24 cellular contexts compared by ENCODE assay signal in genomic region chr2:120578576-120579352, GRCh38.
"Had no signal": no experiment of that assay in that cellular context is flagged by ENCODE, and none has a peak within 500 bp of the region (broad histone marks: within the 10 kb centered on the region; RNA-seq: fewer than 3 reads in every experiment).

No MANE protein-coding gene starts in this region.

- FAIRE-seq: endothelial cell of umbilical vein had no signal

- H2AFZ ChIP-seq: hepatocyte had no signal

- H3K27ac ChIP-seq: coronary artery, esophagus muscularis mucosa, foreskin keratinocyte, gastroesophageal sphincter, heart left ventricle, hepatocyte, lower lobe of right lung, ovary, sigmoid colon, testis, tibial artery had no signal

- H3K79me2 ChIP-seq: hepatocyte had no signal

- H3K4me1 ChIP-seq: foreskin keratinocyte had no signal

- H3K4me2 ChIP-seq: hepatocyte had no signal

- H3K4me3 ChIP-seq: coronary artery, esophagus muscularis mucosa, gastroesophageal sphincter, heart left ventricle, hepatocyte, lower lobe of right lung, ovary, sigmoid colon, testis, tibial artery had no signal

- ATAC-seq: foreskin keratinocyte; gastroesophageal sphincter; heart left ventricle; left colon; left ventricle myocardium superior; lower lobe of right lung; naive thymus-derived CD8-positive, alpha-beta T cell; stimulated activated memory B cell treated with anti-CD40 and anti-IgM and Interleukin-4, amounts not matched to agents 10 μg/mL and 1 μg/mL and 100 μg/mL, for 72 hours; stimulated activated naive CD8-positive, alpha-beta T cell treated with anti-CD3 and anti-CD28 coated beads, Interleukin-15, Interleukin-2, amounts not matched to agents 100 U/mL and 50 U/mL, for 24 hours had no signal

- H3K27me3 ChIP-seq: ovary, testis had no signal

- H3K36me3 ChIP-seq: esophagus muscularis mucosa, gastroesophageal sphincter, heart left ventricle, lower lobe of right lung, ovary, sigmoid colon, tibial artery had no signal

- DNase-seq: dermis blood vessel endothelial cell; effector memory CD4-positive, alpha-beta T cell; foreskin keratinocyte; left colon; left ventricle myocardium superior; lower lobe of right lung; naive thymus-derived CD8-positive, alpha-beta T cell; nephron progenitor cell; nucleus accumbens; ovary; retina; sigmoid colon; stimulated activated CD4-positive, alpha-beta T cell treated with anti-CD3 and anti-CD28 coated beads, Interleukin-4, amount 100 ng/mL, for 4 hours; stimulated activated naive CD8-positive, alpha-beta T cell treated with anti-CD3 and anti-CD28 coated beads, Interleukin-15, Interleukin-2, amounts not matched to agents 100 U/mL and 50 U/mL, for 24 hours; substantia nigra; testis; tibial artery had no signal

- H3K9me3 ChIP-seq: esophagus muscularis mucosa, gastroesophageal sphincter, heart left ventricle, lower lobe of right lung, ovary, sigmoid colon, testis, tibial artery had no signal
